In genomic region chr5:135194126-135194488, GRCh38 we compare ENCODE assay signal across 1 cellular context.
TF ChIP-seq lines count a peak whose summit lies in the region.

No MANE protein-coding gene starts in this region.

TF ChIP-seq in IMR-90, 13 proteins besides CTCF, POLR2A, EP300 and RAD21:
- TF ChIP-seq MAZ (IDR thresholded peaks at IDR 0.05; ENCODE audit: borderline replicate concordance, low read depth, low read length) (no peak), MAFK (IDR thresholded peaks at IDR 0.05; ENCODE audit: low read depth, low read length) (no peak), CHD1 (IDR thresholded peaks at IDR 0.05; ENCODE audit: low read depth, low read length) (no peak), BHLHE40 (IDR thresholded peaks at IDR 0.05; ENCODE audit: low read depth, low read length) (no peak)
TF ChIP-seq in IMR-90: peak in this region for 0.
